ENCODE assay signal across 8 cellular contexts in the genomic region with DNA sequence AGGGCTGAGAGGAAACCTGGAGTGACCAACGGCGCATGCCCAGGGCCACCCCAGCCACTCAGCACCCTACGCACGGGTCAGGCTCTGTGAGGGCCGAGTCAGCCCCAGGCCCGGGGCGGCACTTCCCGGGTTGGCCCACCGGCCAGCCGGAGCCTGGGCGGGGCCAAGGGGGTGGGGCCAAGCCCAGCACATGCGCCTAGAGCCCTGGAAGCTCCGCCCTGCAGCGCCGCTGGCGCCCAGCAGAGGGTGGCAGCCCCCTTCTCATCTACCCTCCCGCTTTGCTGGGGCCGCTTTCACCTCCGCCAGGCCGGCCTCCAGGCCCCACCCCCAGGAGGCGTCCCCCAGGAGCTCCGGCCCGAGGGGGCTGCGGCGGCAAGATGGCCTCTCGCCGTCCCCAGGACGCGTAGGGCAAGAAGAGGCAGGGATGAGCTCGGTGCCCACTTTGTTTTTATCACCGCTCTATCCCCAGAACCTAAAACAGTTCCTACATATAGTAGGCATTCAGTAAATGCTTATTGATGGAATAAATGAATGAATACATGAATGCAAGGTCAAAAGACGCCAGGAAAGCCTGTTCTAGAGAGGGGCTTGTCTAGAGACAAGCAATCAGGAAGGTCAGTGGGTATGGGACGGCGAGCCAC. TPM values are rescaled to one million over a fixed set of nuclear protein-coding genes. Genes with fewer than 3 reads are reported as not detected.
A peak's percentile ranks its signal among the peaks of the same experiment; 100 is the strongest.
DNase-seq lines count a peak whose midpoint lies in the region; ATAC-seq and TF ChIP-seq lines count a peak whose summit lies in the region.

No MANE protein-coding gene starts in this region.

- no peak overlapping the region for H2AFZ ChIP-seq in OCI-LY1 (ENCODE audit: low read length)

- no peaks in the 10 kb centered on the region for H3K79me2 ChIP-seq in OCI-LY1 (ENCODE audit: insufficient read depth, low read length)

- H3K36me3 ChIP-seq in HUES48 (ENCODE audit: control insufficient read depth, insufficient read depth, low read length) (no peaks in the 10 kb centered on the region), OCI-LY1 (ENCODE audit: insufficient read depth, low read length) (no peaks in the 10 kb centered on the region), mucosa of descending colon (ENCODE audit: low read depth) (no peaks in the 10 kb centered on the region)

- intact Hi-C loops in mucosa of descending colon (cut with DNase I, micrococcal nuclease) = loop anchor here in 1 of 2 donors (5.0 kb wide), 2 partner anchors 33 to 68 kb away; a partner anchor contains a TSS

- H3K27me3 ChIP-seq in HUES48 (ENCODE audit: control insufficient read depth, insufficient read depth, low read length) (no peaks in the 10 kb centered on the region), OCI-LY1 (ENCODE audit: insufficient read depth, low read length) (no peaks in the 10 kb centered on the region)

- ATAC-seq in GM21367 (IDR thresholded peaks at IDR 0.05; ENCODE audit: unreplicated experiment) (peak; percentile 67), mucosa of descending colon (peak; percentile 98)

- peak overlapping the region; percentile 67 for H3K4me2 ChIP-seq in OCI-LY1 (ENCODE audit: low read length)

- H3K9ac ChIP-seq in HUES48 (ENCODE audit: low read depth, low read length) = no peak overlapping the region
- H3K9ac ChIP-seq in OCI-LY1 (ENCODE audit: low read length) = peak overlapping the region; percentile 51

- DNase-seq in D341Med (ENCODE audit: low spot score) (peak; percentile 99), activated T-cell treated with anti-CD3 and anti-CD28 coated beads for 1 hour (ENCODE audit: low read depth) (peak; percentile 84), epithelial cell of esophagus (ENCODE audit: low read depth) (peak; percentile 92), mucosa of descending colon (peak; percentile 96 to 98 (median 96))
- DNase-seq in stimulated activated CD8-positive, alpha-beta memory T cell treated with anti-CD3 and anti-CD28 coated beads, Interleukin-4, amount 100 ng/mL, for 1 hour (ENCODE audit: low read depth in 2 of 2, low spot score in 1 of 2) = peak; percentile 75 to 84

- TF ChIP-seq CTCF in OCI-LY1 (IDR thresholded peaks at IDR 0.05; ENCODE audit: low read length) (peak; percentile 83), epithelial cell of esophagus (IDR thresholded peaks at IDR 0.05; ENCODE audit: insufficient read depth, low read depth, low read length, missing control alignments) (peak; percentile 78), mucosa of descending colon (IDR thresholded peaks at IDR 0.05) (peak; percentile 98)

- H3K4me1 ChIP-seq in HUES48 (ENCODE audit: control insufficient read depth, insufficient read depth, low read length) (peaks cover 25% of the 10 kb centered on the region), OCI-LY1 (ENCODE audit: insufficient read depth, low read length, severe bottlenecking) (peaks cover 35% of the 10 kb centered on the region), mucosa of descending colon (ENCODE audit: low read depth) (peaks cover 11% of the 10 kb centered on the region)

- H3K4me3 ChIP-seq in HUES48 (ENCODE audit: low read depth, low read length) (peak overlapping the region; percentile 57), OCI-LY1 (ENCODE audit: low read depth, low read length, poor library complexity, severe bottlenecking) (peak overlapping the region; percentile 48), epithelial cell of esophagus (ENCODE audit: low read length) (peak overlapping the region; percentile 48), mucosa of descending colon (peak overlapping the region; percentile 16)

- no peaks in the 10 kb centered on the region for H3K9me3 ChIP-seq in HUES48 (ENCODE audit: control insufficient read depth, insufficient read depth, low read length)
- H3K9me3 ChIP-seq in OCI-LY1 (ENCODE audit: low read length) = no peaks in the 10 kb centered on the region
- H3K9me3 ChIP-seq in mucosa of descending colon = no peaks in the 10 kb centered on the region

- H4K20me1 ChIP-seq in OCI-LY1 (ENCODE audit: insufficient read depth, low read length) = no peaks in the 10 kb centered on the region

- H3K27ac ChIP-seq in HUES48 (ENCODE audit: low read depth, low read length) = peak overlapping the region; percentile 73
- H3K27ac ChIP-seq in OCI-LY1 (ENCODE audit: low read depth, low read length, poor library complexity, severe bottlenecking) = peak overlapping the region; percentile 89

- no peaks in the 10 kb centered on the region for H3K9me2 ChIP-seq in OCI-LY1 (ENCODE audit: low read depth, low read length)

- H3F3A ChIP-seq in OCI-LY1 (ENCODE audit: insufficient read depth, low read length) = peaks cover 5% of the 10 kb centered on the region; the same call in 1 of the 2 replicates

RNA-seq across cellular contexts. Expression of a gene that starts 31.3 kb away (rescaled TPM):
- 100 to 1,000 TPM in 1 of 3 donors, 10 to 100 TPM in 2; 84.9 to 111 (median 93.3) TPM for total RNA-seq in mucosa of descending colon

Comparison
In these comparisons a context has a peak if more than half of its experiments do, and no peak if none do; other contexts are left out.
1. Peak in every context shown above with its lines: DNase-seq, ATAC-seq, H3K4me3 ChIP-seq and H3K27ac ChIP-seq.